ENCODE assay signal across 26 cellular contexts in genomic region chr12:98639526-98639925, GRCh38.
"Had no signal": no experiment of that assay in that cellular context is flagged by ENCODE, and none has a peak within 500 bp of the region (broad histone marks: within the 10 kb centered on the region; RNA-seq: fewer than 3 reads in every experiment).

No MANE protein-coding gene starts in this region.

- DNase-seq: activated CD4-positive, alpha-beta T cell treated with anti-CD3 and anti-CD28 coated beads for 36 hours; activated CD4-positive, alpha-beta T cell treated with anti-CD3 and anti-CD28 coated beads, Interleukin-2, amount 10 ng/mL, durations not matched to agents 7 days and 5 days; activated CD4-positive, alpha-beta T cell treated with anti-CD3 and anti-CD28 coated beads, Interleukin-2, amount 50 U/mL, for 48 hours; activated CD4-positive, CD25-positive, alpha-beta regulatory T cell; activated CD4-positive, CD25-positive, alpha-beta regulatory T cell treated with anti-CD3 and anti-CD28 coated beads, Interleukin-2, amount 50 U/mL, for 72 hours; activated CD8-positive, alpha-beta memory T cell treated with anti-CD3 and anti-CD28 coated beads for 24 hours; activated CD8-positive, alpha-beta T cell treated with anti-CD3 and anti-CD28 coated beads for 36 hours; activated effector memory CD4-positive, alpha-beta T cell treated with Interleukin-2 at 50 U/mL for 16 hours; activated gamma-delta T cell treated with Interleukin-2 at 50 U/mL for 16 hours; activated naive CD4-positive, alpha-beta T cell treated with anti-CD3 and anti-CD28 coated beads, Interleukin-2, amount 50 U/mL, for 16 hours; activated naive CD4-positive, alpha-beta T cell treated with Interleukin-2 at 50 U/mL for 16 hours; activated T-cell treated with anti-CD3 and anti-CD28 coated beads, Interleukin-2, amount 50 U/mL, for 4 hours; amniotic stem cell; anterior cingulate cortex; brain microvascular endothelial cell; effector CD4-positive, alpha-beta T cell; effector memory CD8-positive, alpha-beta T cell; foreskin fibroblast; head of caudate nucleus; T-helper 2 cell had no signal

- H3K27ac ChIP-seq: brain microvascular endothelial cell, coronary artery, epithelial cell of prostate had no signal

- ATAC-seq: activated CD4-positive, alpha-beta T cell treated with anti-CD3 and anti-CD28 coated beads for 36 hours; activated CD8-positive, alpha-beta T cell treated with anti-CD3 and anti-CD28 coated beads for 36 hours; activated T-cell treated with anti-CD3 and anti-CD28 coated beads, Interleukin-2, amount 50 U/mL, for 4 hours; activated T-helper 17 cell treated with anti-CD3 and anti-CD28 coated beads, Interleukin-2, amount 50 U/mL, for 72 hours; effector memory CD8-positive, alpha-beta T cell had no signal

- H3K27me3 ChIP-seq: brain microvascular endothelial cell had no signal

- H3K4me3 ChIP-seq: coronary artery had no signal

- FAIRE-seq: astrocyte, bronchial epithelial cell, frontal cortex had no signal

- H3K36me3 ChIP-seq: brain microvascular endothelial cell had no signal
